In genomic region chr19:8363803-8364771, GRCh38 we compare ENCODE assay signal across 8 cellular contexts. TPM values are rescaled to one million over a fixed set of nuclear protein-coding genes. Genes with fewer than 3 reads are reported as not detected.
DNase-seq lines count a peak whose midpoint lies in the region; ATAC-seq and TF ChIP-seq lines count a peak whose summit lies in the region.

Gene ANGPTL4, plus strand, starts transcription at chr19:8364155. Its CDS starts 167 bp downstream, at chr19:8364322.

- peak within 1 kb of the TSS; percentile 8 for H3K9ac ChIP-seq in Loucy (ENCODE audit: low read depth, low read length, poor library complexity, severe bottlenecking)
- H3K9ac ChIP-seq in stomach smooth muscle (ENCODE audit: low read length in 2 of 2), result peak within 1 kb of the TSS; percentile 73 to 87

- H3K9me3 ChIP-seq in Loucy (ENCODE audit: insufficient read depth, low read depth, low read length), result no peaks in the 10 kb centered on the region
- H3K9me3 ChIP-seq in stomach smooth muscle (ENCODE audit: control insufficient read depth in 2 of 2, low read length in 2 of 2), result no peaks in the 10 kb centered on the region

- peak; percentile 81 for ATAC-seq in activated T-helper 17 cell treated with anti-CD3 and anti-CD28 coated beads, Interleukin-2, amount 50 U/mL, for 72 hours (replicated peaks)
- peak; percentile 83 to 84 for ATAC-seq in naive thymus-derived CD8-positive, alpha-beta T cell
- no peak for ATAC-seq in HG02588 (IDR thresholded peaks at IDR 0.05; ENCODE audit: unreplicated experiment)

- H3K4me1 ChIP-seq in Loucy (ENCODE audit: insufficient read depth, low read length, poor library complexity, severe bottlenecking), result no peaks in the 10 kb centered on the region
- peaks cover 55% of the 10 kb centered on the region for H3K4me1 ChIP-seq in stomach smooth muscle (ENCODE audit: control insufficient read depth, insufficient read depth, low read length)

- H3K9me2 ChIP-seq in Loucy (replicated peaks; ENCODE audit: low read depth, low read length), result no peaks in the 10 kb centered on the region

- POLR2A ChIA-PET in BJ (lab: Charles Lee), result no interaction called here
- POLR2A ChIA-PET in naive thymus-derived CD8-positive, alpha-beta T cell (lab: Charles Lee), result interaction anchor here (0.6 to 0.7 kb wide), 2 partner anchors 35 to 51 kb away, joined by 4 read pairs; no protein-coding TSS in a partner anchor

- no peaks in the 10 kb centered on the region for H3K27me3 ChIP-seq in BJ (ENCODE audit: control insufficient read depth, insufficient read depth, low read length)
- H3K27me3 ChIP-seq in Loucy (ENCODE audit: insufficient read depth, low read length, poor library complexity, severe bottlenecking), result no peaks in the 10 kb centered on the region
- no peaks in the 10 kb centered on the region for H3K27me3 ChIP-seq in stomach smooth muscle (ENCODE audit: control insufficient read depth in 1 of 2, insufficient read depth in 2 of 2, low read length in 2 of 2)

- peak within 1 kb of the TSS; percentile 81 for H3K27ac ChIP-seq in stomach smooth muscle (ENCODE audit: low read length)

- H3K4me3 ChIP-seq in BJ (ENCODE audit: low read depth, low read length) (peak within 1 kb of the TSS; percentile 64), Loucy (ENCODE audit: low read length, poor library complexity, severe bottlenecking) (peak within 1 kb of the TSS; percentile 56), stomach smooth muscle (ENCODE audit: low read length in 2 of 2) (peak within 1 kb of the TSS; percentile 80 to 83)

- peak; percentile 54 for TF ChIP-seq CTCF in BJ (IDR thresholded peaks at IDR 0.05; ENCODE audit: insufficient read depth, low read depth, low read length)
- no peak for TF ChIP-seq CTCF in Loucy (conservative IDR thresholded peaks at IDR 0.05; ENCODE audit: low read length)

- H2AFZ ChIP-seq in Loucy (ENCODE audit: low read length), result peak within 1 kb of the TSS; percentile 59; the same call in 1 of the 2 replicates

- peak within 1 kb of the TSS; percentile 37 for H3K4me2 ChIP-seq in Loucy (ENCODE audit: low read depth, low read length, poor library complexity, severe bottlenecking)

- H3K9me3 Mint-ChIP-seq in activated T-helper 17 cell treated with anti-CD3 and anti-CD28 coated beads, Interleukin-2, amount 50 U/mL, for 72 hours, result no peaks in the 10 kb centered on the region
- no peaks in the 10 kb centered on the region for H3K9me3 Mint-ChIP-seq in naive thymus-derived CD8-positive, alpha-beta T cell

- CTCF ChIA-PET in BJ (lab: Yijun Ruan, JAX), result interaction anchor here (1.4 to 4.6 kb wide), 3 partner anchors 11 to 214 kb away, joined by 4 to 32 read pairs (median 5); partner anchors contain the start of gene MYO1F

- H3F3A ChIP-seq in Loucy (ENCODE audit: low read depth), result no peaks in the 10 kb centered on the region

- H3K4me3 Mint-ChIP-seq in activated T-helper 17 cell treated with anti-CD3 and anti-CD28 coated beads, Interleukin-2, amount 50 U/mL, for 72 hours, result peak within 1 kb of the TSS; percentile 96
- H3K4me3 Mint-ChIP-seq in naive thymus-derived CD8-positive, alpha-beta T cell, result peak within 1 kb of the TSS; percentile 64 to 92 (median 90)

- peaks cover 20% of the 10 kb centered on the region for H3K4me1 Mint-ChIP-seq in activated T-helper 17 cell treated with anti-CD3 and anti-CD28 coated beads, Interleukin-2, amount 50 U/mL, for 72 hours
- peaks cover 6 to 14% (median 11%) of the 10 kb centered on the region in 4 donors for H3K4me1 Mint-ChIP-seq in naive thymus-derived CD8-positive, alpha-beta T cell

- no peaks in the 10 kb centered on the region for H4K20me1 ChIP-seq in Loucy (ENCODE audit: insufficient read depth, low read length, poor library complexity, severe bottlenecking)

- H3K27ac Mint-ChIP-seq in activated T-helper 17 cell treated with anti-CD3 and anti-CD28 coated beads, Interleukin-2, amount 50 U/mL, for 72 hours, result peak within 1 kb of the TSS; percentile 97
- peak within 1 kb of the TSS in 7 of 10 donors; percentile 44 to 93 (median 85) for H3K27ac Mint-ChIP-seq in naive thymus-derived CD8-positive, alpha-beta T cell

- peaks cover 49% of the 10 kb centered on the region for H3K36me3 Mint-ChIP-seq in activated T-helper 17 cell treated with anti-CD3 and anti-CD28 coated beads, Interleukin-2, amount 50 U/mL, for 72 hours (ENCODE audit: low read depth)
- peaks cover 0 to 3% (median 0%) of the 10 kb centered on the region in 3 donors for H3K36me3 Mint-ChIP-seq in naive thymus-derived CD8-positive, alpha-beta T cell

- no peaks in the 10 kb centered on the region for H3K79me2 ChIP-seq in Loucy (ENCODE audit: insufficient read depth, low read length)

- DNase-seq in BJ (ENCODE audit: low read depth) (no peak), fibroblast of peridontal ligament (ENCODE audit: extremely low read depth) (peak; percentile 68), NCI-H2107 treated with DMSO at 0.1 percent for 48 hours (lab: John Stamatoyannopoulos, UW; ENCODE audit: unreplicated experiment) (no peak)
- DNase-seq in naive thymus-derived CD8-positive, alpha-beta T cell, result peak in 9 of 10 donors; percentile 13 to 69 (median 39)

- peaks cover 19% of the 10 kb centered on the region for H3K27me3 Mint-ChIP-seq in activated T-helper 17 cell treated with anti-CD3 and anti-CD28 coated beads, Interleukin-2, amount 50 U/mL, for 72 hours
- H3K27me3 Mint-ChIP-seq in naive thymus-derived CD8-positive, alpha-beta T cell, result peaks cover 8 to 72% (median 38%) of the 10 kb centered on the region in 5 donors

- peaks cover 3% of the 10 kb centered on the region; the same call in 1 of the 2 replicates for H3K36me3 ChIP-seq in BJ (ENCODE audit: control insufficient read depth, insufficient read depth, low read length)
- no peaks in the 10 kb centered on the region for H3K36me3 ChIP-seq in Loucy (ENCODE audit: insufficient read depth, low read length)
- no peaks in the 10 kb centered on the region for H3K36me3 ChIP-seq in stomach smooth muscle (ENCODE audit: control insufficient read depth in 2 of 2, insufficient read depth in 2 of 2, low read length in 2 of 2)

RNA-seq across cellular contexts. Expression of gene ANGPTL4, which starts in this region (rescaled TPM):
- 2.2 and 3.2 TPM in 2 replicates for polyA plus RNA-seq in BJ (2011; rRNA removed)
- 0.93 and 1.7 TPM in 2 replicates for polyA minus RNA-seq in BJ (2011; rRNA and poly(A)+ RNA removed)
- 100 to 1,000 TPM in 1 of 2 donors, 1 to 10 TPM in 1; 4.8 to 120 TPM for total RNA-seq in activated T-helper 17 cell treated with anti-CD3 and anti-CD28 coated beads, Interleukin-2, amount 50 U/mL, for 72 hours
- not detected for total RNA-seq in naive thymus-derived CD8-positive, alpha-beta T cell
- under 1 TPM in 1 of 3 donors, not detected in 2; 0.23 TPM for polyA plus RNA-seq in naive thymus-derived CD8-positive, alpha-beta T cell

Comparison
In these comparisons a context has a peak if more than half of its experiments do, and no peak if none do; other contexts are left out.
1. RNA of gene ANGPTL4 (total RNA-seq): 4.8 to 120 TPM in activated T-helper 17 cell treated with anti-CD3 and anti-CD28 coated beads, Interleukin-2, amount 50 U/mL, for 72 hours; not detected in naive thymus-derived CD8-positive, alpha-beta T cell; every median in the first group is over 4 times any median in the second.
2. Peak in DNase-seq and ATAC-seq in naive thymus-derived CD8-positive, alpha-beta T cell; RNA of the gene not detected or under 1 TPM.
3. Peak in every context shown above with its lines, with median percentiles within 50 percentile points of each other: H3K4me3 ChIP-seq.